ENCODE assay signal across 31 cellular contexts in the genomic region with DNA sequence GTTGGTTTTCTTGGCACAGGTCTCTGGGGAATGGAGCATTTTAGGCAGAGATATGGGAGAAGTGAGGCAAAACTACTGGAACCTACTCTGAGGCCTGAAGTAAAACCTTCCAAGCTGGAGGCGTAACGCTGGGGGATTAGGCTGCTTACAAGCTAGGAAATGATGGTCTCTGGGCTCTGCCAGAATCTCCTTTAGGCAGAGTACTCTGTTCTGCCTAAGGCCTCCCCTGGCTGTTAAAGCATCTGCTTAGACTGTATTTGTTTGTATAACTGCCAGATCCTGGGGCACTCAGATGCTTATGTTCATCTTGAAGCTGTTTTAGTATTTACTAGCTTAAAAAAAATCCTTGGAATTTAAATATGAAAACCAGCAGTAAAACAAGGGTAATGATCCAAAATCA.
DNase-seq lines count a peak whose midpoint lies in the region; ATAC-seq, FAIRE-seq and TF ChIP-seq lines count a peak whose summit lies in the region.
"Had no signal": no experiment of that assay in that cellular context is flagged by ENCODE, and none has a peak within 500 bp of the region (broad histone marks: within the 10 kb centered on the region; RNA-seq: fewer than 3 reads in every experiment).

No MANE protein-coding gene starts in this region.

- H3K4me1 ChIP-seq in mammary epithelial cell (ENCODE audit: insufficient read depth, low read length) = no peaks in the 10 kb centered on the region
- H3K4me1 ChIP-seq: A549, ascending aorta, spleen, stomach, uterus had no signal

- no peak overlapping the region for H3K9ac ChIP-seq in mammary epithelial cell (ENCODE audit: insufficient read depth, low read length)

- H2AFZ ChIP-seq in mammary epithelial cell (ENCODE audit: low read depth, low read length) = no peak overlapping the region

- no peak for ATAC-seq in activated T-cell treated with anti-CD3 and anti-CD28 coated beads, Interleukin-2, amount 50 U/mL, for 4 hours
- ATAC-seq: A549; effector memory CD8-positive, alpha-beta T cell; K562; left ventricle myocardium superior; right cardiac atrium had no signal

- no peaks in the 10 kb centered on the region for H3K4me1 Mint-ChIP-seq in activated T-cell treated with anti-CD3 and anti-CD28 coated beads, Interleukin-2, amount 50 U/mL, for 4 hours (ENCODE audit: low read depth)
- H3K4me1 Mint-ChIP-seq: activated B cell treated with CpG ODN at 0.5 μM for 24 hours; activated naive CD8-positive, alpha-beta T cell treated with anti-CD3 and anti-CD28 coated beads, Interleukin-2, amount 10 ng/mL, durations not matched to agents 7 days and 5 days had no signal

- no TSS peak for BruUV-seq in mammary epithelial cell (replicated peaks; lab: Mats Ljungman, UMichigan)

- H3K79me2 ChIP-seq in mammary epithelial cell (ENCODE audit: insufficient read depth, low read length) = no peaks in the 10 kb centered on the region

- in situ Hi-C loops in mammary epithelial cell (cut with MboI; ENCODE audit: low sequenced_read_pairs in 2 of 2) = no loop called here

- peak; percentile 3 for DNase-seq in AG04450 (ENCODE audit: low read depth, low spot score)
- DNase-seq in D721Med (ENCODE audit: insufficient read length, low spot score) = no peak
- peak; percentile 36 for DNase-seq in MG63
- peak; percentile 40 for DNase-seq in dedifferentiated amniotic fluid mesenchymal stem cell (ENCODE audit: extremely low spot score)
- DNase-seq in DMS114 treated with DMSO at 0.1 percent for 48 hours (lab: John Stamatoyannopoulos, UW; ENCODE audit: unreplicated experiment) = no peak
- DNase-seq in hepatic stellate cell (ENCODE audit: low spot score) = no peak
- DNase-seq in activated T-cell treated with anti-CD3 and anti-CD28 coated beads, Interleukin-2, amount 50 U/mL, for 4 hours = no peak
- DNase-seq in mammary epithelial cell = no peak
- DNase-seq: activated B cell treated with CpG ODN at 0.5 μM for 24 hours; activated CD4-positive, alpha-beta T cell treated with anti-CD3 and anti-CD28 coated beads, Interleukin-2, amount 50 U/mL, for 1 hour; activated gamma-delta T cell; activated naive CD8-positive, alpha-beta T cell treated with anti-CD3 and anti-CD28 coated beads, Interleukin-2, amount 10 ng/mL, durations not matched to agents 7 days and 5 days; activated T-cell treated with anti-CD3 and anti-CD28 coated beads, Interleukin-2, amount 50 U/mL, for 1 hour; effector memory CD8-positive, alpha-beta T cell; foreskin fibroblast; GOT3; left ventricle myocardium superior; NCI-H1092 treated with DMSO at 0.1 percent for 48 hours; NCI-H187; NCI-H510A; posterior cingulate gyrus; right cardiac atrium; spleen; stomach; uterus had no signal

- 60% methylated on average over 2 of the region's 2 CpGs for WGBS in mammary epithelial cell (ENCODE audit: low coverage, missing lambda C conversion rate)

- no peaks in the 10 kb centered on the region for H3K27me3 Mint-ChIP-seq in activated T-cell treated with anti-CD3 and anti-CD28 coated beads, Interleukin-2, amount 50 U/mL, for 4 hours (ENCODE audit: low read depth)
- H3K27me3 Mint-ChIP-seq: activated B cell treated with CpG ODN at 0.5 μM for 24 hours; activated naive CD8-positive, alpha-beta T cell treated with anti-CD3 and anti-CD28 coated beads, Interleukin-2, amount 10 ng/mL, durations not matched to agents 7 days and 5 days; effector memory CD8-positive, alpha-beta T cell had no signal

- peak; percentile 29 for FAIRE-seq in D721Med (lab: Jason Lieb, UNC)
- FAIRE-seq: HTR-8/SVneo, K562, keratinocyte had no signal

- H3K27ac ChIP-seq in AG04450 (ENCODE audit: low read depth, low read length) = no peak overlapping the region
- H3K27ac ChIP-seq in mammary epithelial cell (ENCODE audit: insufficient read depth, low read depth, low read length) = no peak overlapping the region
- H3K27ac ChIP-seq: A549, ascending aorta, coronary artery, spleen, stomach, uterus had no signal

- H3K4me3 Mint-ChIP-seq in activated T-cell treated with anti-CD3 and anti-CD28 coated beads, Interleukin-2, amount 50 U/mL, for 4 hours = no peak overlapping the region
- H3K4me3 Mint-ChIP-seq: activated B cell treated with CpG ODN at 0.5 μM for 24 hours; activated naive CD8-positive, alpha-beta T cell treated with anti-CD3 and anti-CD28 coated beads, Interleukin-2, amount 10 ng/mL, durations not matched to agents 7 days and 5 days; effector memory CD8-positive, alpha-beta T cell had no signal

- TF ChIP-seq CTCF in AG04450 (IDR thresholded peaks at IDR 0.05; ENCODE audit: low read depth, low read length) (no peak), D721Med (IDR thresholded peaks at IDR 0.05; ENCODE audit: insufficient read depth, missing control alignments) (no peak), mammary epithelial cell (conservative IDR thresholded peaks at IDR 0.05 in 1 of 2, IDR thresholded peaks at IDR 0.05 in 1 of 2; ENCODE audit: extremely low read depth in 1 of 2, insufficient read depth in 1 of 2, low read depth in 1 of 2, low read length in 2 of 2) (no peak)

- H3K9me3 Mint-ChIP-seq in activated T-cell treated with anti-CD3 and anti-CD28 coated beads, Interleukin-2, amount 50 U/mL, for 4 hours = no peaks in the 10 kb centered on the region
- H3K9me3 Mint-ChIP-seq: activated B cell treated with CpG ODN at 0.5 μM for 24 hours; activated naive CD8-positive, alpha-beta T cell treated with anti-CD3 and anti-CD28 coated beads, Interleukin-2, amount 10 ng/mL, durations not matched to agents 7 days and 5 days; effector memory CD8-positive, alpha-beta T cell had no signal

- H3K4me2 ChIP-seq in mammary epithelial cell (ENCODE audit: insufficient read depth, low read depth, low read length) = no peak overlapping the region
- H3K4me2 ChIP-seq: A549 had no signal

- no peak overlapping the region for H3K4me3 ChIP-seq in AG04450 (ENCODE audit: low read depth, low read length)
- no peak overlapping the region for H3K4me3 ChIP-seq in MG63
- no peak overlapping the region for H3K4me3 ChIP-seq in mammary epithelial cell (replicated peaks in 1 of 3; ENCODE audit: insufficient read depth in 1 of 3, low read depth in 2 of 3, low read length in 3 of 3)
- H3K4me3 ChIP-seq: A549, ascending aorta, coronary artery, K562, spleen, stomach, uterus had no signal

- H3K36me3 Mint-ChIP-seq in activated T-cell treated with anti-CD3 and anti-CD28 coated beads, Interleukin-2, amount 50 U/mL, for 4 hours (ENCODE audit: insufficient read depth) = no peaks in the 10 kb centered on the region
- H3K36me3 Mint-ChIP-seq: activated naive CD8-positive, alpha-beta T cell treated with anti-CD3 and anti-CD28 coated beads, Interleukin-2, amount 10 ng/mL, durations not matched to agents 7 days and 5 days had no signal

- dilution Hi-C loops in mammary epithelial cell (cut with HindIII; ENCODE audit: low sequenced_read_pairs) = no loop called here

- H3K27me3 ChIP-seq in AG04450 (ENCODE audit: control insufficient read depth, insufficient read depth, low read length) (no peaks in the 10 kb centered on the region), MG63 (no peaks in the 10 kb centered on the region), mammary epithelial cell (ENCODE audit: insufficient read depth, low read length) (no peaks in the 10 kb centered on the region)
- H3K27me3 ChIP-seq: ascending aorta, spleen, stomach, uterus had no signal

- intact Hi-C loops in mammary epithelial cell (cut with micrococcal nuclease) = no loop called here

- H3K9me3 ChIP-seq in AG04450 (ENCODE audit: control insufficient read depth, insufficient read depth, low read length) (no peaks in the 10 kb centered on the region), MG63 (no peaks in the 10 kb centered on the region), mammary epithelial cell (replicated peaks; ENCODE audit: insufficient read depth, low read length) (no peaks in the 10 kb centered on the region)
- H3K9me3 ChIP-seq: A549, ascending aorta, spleen, uterus had no signal

- H3K36me3 ChIP-seq in MG63 = no peaks in the 10 kb centered on the region
- H3K36me3 ChIP-seq in mammary epithelial cell (ENCODE audit: insufficient read depth, low read length) = no peaks in the 10 kb centered on the region
- H3K36me3 ChIP-seq: ascending aorta, spleen, stomach, uterus had no signal

- no peaks in the 10 kb centered on the region for H4K20me1 ChIP-seq in mammary epithelial cell (ENCODE audit: insufficient read depth, low read length)

- POLR2A ChIA-PET in AG04450 (lab: Yijun Ruan, JAX) = no interaction called here

- CTCF ChIA-PET in AG04450 (lab: Charles Lee) (interaction anchor here (0.9 kb wide), 1 partner anchor 21 kb away, joined by 4 read pairs; no protein-coding TSS in a partner anchor), mammary epithelial cell (lab: Charles Lee; ENCODE audit: low non-redundant PET) (no interaction called here)

Comparison
In these comparisons a context has a peak if more than half of its experiments do, and no peak if none do; other contexts are left out.
1. DNase-seq: peak in AG04450 (single experiment), MG63 (single experiment) and dedifferentiated amniotic fluid mesenchymal stem cell (single experiment); none in D721Med (single experiment), DMS114 treated with DMSO at 0.1 percent for 48 hours (single experiment), hepatic stellate cell (single experiment), activated T-cell treated with anti-CD3 and anti-CD28 coated beads, Interleukin-2, amount 50 U/mL, for 4 hours (single experiment) and mammary epithelial cell (single experiment).